In the genomic region with DNA sequence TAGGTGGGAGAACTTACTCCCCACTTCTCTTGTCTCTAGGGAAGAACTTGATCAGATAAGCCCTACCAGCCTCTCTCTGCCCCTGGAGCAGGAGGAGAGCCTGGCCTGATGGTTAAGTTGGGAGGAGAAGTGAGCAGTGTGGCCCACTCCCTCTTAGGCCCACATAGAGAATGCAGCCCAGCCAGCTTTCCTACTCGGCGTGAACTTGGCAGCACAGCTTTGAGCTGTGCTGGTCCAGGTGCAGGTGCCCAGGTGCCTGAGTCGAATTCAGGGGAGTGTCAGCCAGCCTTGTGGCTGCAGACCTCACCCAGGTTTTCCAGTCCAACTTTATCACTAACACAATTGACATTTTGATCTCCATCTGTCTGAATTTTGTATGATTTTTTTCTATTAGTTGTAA, we compare ENCODE assay signal across 26 cellular contexts.
"Had no signal": no experiment of that assay in that cellular context is flagged by ENCODE, and none has a peak within 500 bp of the region (broad histone marks: within the 10 kb centered on the region; RNA-seq: fewer than 3 reads in every experiment).

No MANE protein-coding gene starts in this region.

- H3K27me3 ChIP-seq: esophagus muscularis mucosa, foreskin keratinocyte, gastroesophageal sphincter, heart left ventricle, hepatocyte, neutrophil, pancreas, right lobe of liver, thyroid gland had no signal

- H3K4me3 Mint-ChIP-seq: immature natural killer cell, natural killer cell, type B pancreatic cell had no signal

- H3K4me2 ChIP-seq: hepatocyte had no signal

- ATAC-seq: foreskin keratinocyte, gastroesophageal sphincter, heart left ventricle, left colon, lower lobe of right lung, natural killer cell had no signal

- H3K27ac ChIP-seq: coronary artery, esophagus muscularis mucosa, foreskin keratinocyte, gastroesophageal sphincter, heart left ventricle, hepatocyte, left ventricle myocardium inferior, lower lobe of right lung, neutrophil, pancreas, right lobe of liver, stomach, thyroid gland had no signal

- H3K4me1 Mint-ChIP-seq: immature natural killer cell, natural killer cell had no signal

- H3K9me3 Mint-ChIP-seq: type B pancreatic cell had no signal

- H3K79me2 ChIP-seq: hepatocyte had no signal

- H3K4me3 ChIP-seq: coronary artery, esophagus muscularis mucosa, gastroesophageal sphincter, heart left ventricle, hepatocyte, left ventricle myocardium inferior, lower lobe of right lung, pancreas, right lobe of liver, stomach, thyroid gland had no signal

- H3K27ac Mint-ChIP-seq: immature natural killer cell, natural killer cell, type B pancreatic cell had no signal

- H3K4me1 ChIP-seq: esophagus muscularis mucosa, left ventricle myocardium inferior, lower lobe of right lung, pancreas, right lobe of liver, stomach, thyroid gland had no signal

- DNase-seq: dermis blood vessel endothelial cell; effector memory CD4-positive, alpha-beta T cell; foreskin keratinocyte; heart left ventricle; immature natural killer cell; islet precursor cell; kidney glomerular epithelial cell; left colon; left ventricle myocardium inferior; lower lobe of right lung; natural killer cell; right lobe of liver; small intestine; stimulated activated CD4-positive, alpha-beta T cell treated with anti-CD3 and anti-CD28 coated beads, Interleukin-15, amount 100 ng/mL, for 24 hours; stimulated activated CD4-positive, alpha-beta T cell treated with anti-CD3 and anti-CD28 coated beads, Interleukin-2, amount 100 ng/mL, for 48 hours; stimulated activated CD8-positive, alpha-beta memory T cell treated with anti-CD3 and anti-CD28 coated beads, Interleukin-4, amount 100 ng/mL, for 48 hours; stimulated activated naive CD4-positive, alpha-beta T cell treated with Interleukin-2 at 50 U/mL for 16 hours; stomach; thyroid gland had no signal

- H3K36me3 ChIP-seq: esophagus muscularis mucosa, gastroesophageal sphincter, heart left ventricle, left ventricle myocardium inferior, lower lobe of right lung, neutrophil, pancreas, right lobe of liver, stomach, thyroid gland had no signal

- H3K36me3 Mint-ChIP-seq: immature natural killer cell, natural killer cell, type B pancreatic cell had no signal

- H2AFZ ChIP-seq: hepatocyte had no signal
